Comparison of ENCODE assay signal across 20 cellular contexts in the genomic region with DNA sequence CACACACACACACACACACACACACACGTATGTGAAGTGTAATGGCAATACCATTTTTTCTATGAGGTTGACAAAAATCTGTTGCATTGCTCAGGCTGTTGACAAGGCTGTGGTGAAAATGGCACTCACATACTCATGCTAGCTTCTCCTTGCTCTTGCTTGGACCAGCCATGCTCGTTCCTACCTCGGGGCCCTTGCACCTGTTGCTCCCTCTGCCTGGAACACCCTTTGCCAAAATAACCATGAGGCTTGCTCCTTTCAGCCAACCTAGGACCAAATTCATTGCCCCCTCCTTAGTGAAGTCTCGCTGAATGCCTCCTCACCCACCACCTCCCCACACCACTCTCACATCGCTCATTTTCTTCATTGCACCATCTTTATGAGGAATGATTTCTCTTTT. TPM values are rescaled to one million over a fixed set of nuclear protein-coding genes. Genes with fewer than 3 reads are reported as not detected.
A peak's percentile ranks its signal among the peaks of the same experiment; 100 is the strongest.
DNase-seq lines count a peak whose midpoint lies in the region; ATAC-seq, FAIRE-seq and TF ChIP-seq lines count a peak whose summit lies in the region.
"Had no signal": no experiment of that assay in that cellular context is flagged by ENCODE, and none has a peak within 500 bp of the region (broad histone marks: within the 10 kb centered on the region; RNA-seq: fewer than 3 reads in every experiment).

No MANE protein-coding gene starts in this region.

- 50% methylated on average over 4 of the region's 5 CpGs for WGBS in K562 (ENCODE audit: insufficient coverage, low coverage, missing lambda C conversion rate)

- TF ChIP-seq RAD21 in K562 (CRISPR knock-in tag; conservative IDR thresholded peaks at IDR 0.05 in 1 of 2, IDR thresholded peaks at IDR 0.05 in 1 of 2) = no peak

- no peaks in the 10 kb centered on the region for H3K27me3 Mint-ChIP-seq in activated naive CD8-positive, alpha-beta T cell treated with anti-CD3 and anti-CD28 coated beads for 36 hours
- H3K27me3 Mint-ChIP-seq in activated naive CD8-positive, alpha-beta T cell treated with anti-CD3 and anti-CD28 coated beads, Interleukin-2, amount 50 U/mL, for 24 hours = no peaks in the 10 kb centered on the region
- H3K27me3 Mint-ChIP-seq: CD4-positive, alpha-beta T cell had no signal

- in situ Hi-C loops in K562 (cut with MboI) = no loop called here

- no peaks in the 10 kb centered on the region for H3K27me3 ChIP-seq in H7 (ENCODE audit: control insufficient read depth, insufficient read depth, low read length)
- no peaks in the 10 kb centered on the region for H3K27me3 ChIP-seq in K562 (ENCODE audit: control insufficient read depth in 2 of 2, insufficient read depth in 2 of 2, low read length in 2 of 2)

- POLR2A ChIA-PET in K562 (lab: Yijun Ruan, JAX) = interaction anchor here (0.6 to 1.4 kb wide), 2 partner anchors 11 to 237 kb away, joined by 5 to 8 read pairs; no protein-coding TSS in a partner anchor

- H3K4me3 ChIP-seq in H7 (ENCODE audit: insufficient read depth, low read depth, low read length) = no peak overlapping the region
- no peak overlapping the region for H3K4me3 ChIP-seq in K562

- no peak overlapping the region for H3K4me3 Mint-ChIP-seq in activated naive CD8-positive, alpha-beta T cell treated with anti-CD3 and anti-CD28 coated beads for 36 hours
- H3K4me3 Mint-ChIP-seq in activated naive CD8-positive, alpha-beta T cell treated with anti-CD3 and anti-CD28 coated beads, Interleukin-2, amount 50 U/mL, for 24 hours = no peak overlapping the region
- H3K4me3 Mint-ChIP-seq: CD4-positive, alpha-beta T cell; H9 had no signal

- no peak for TF ChIP-seq EP300 in K562 (IDR thresholded peaks at IDR 0.05; ENCODE audit: low read length)

- ATAC-seq in activated naive CD8-positive, alpha-beta T cell treated with anti-CD3 and anti-CD28 coated beads, Interleukin-2, amount 50 U/mL, for 24 hours = no peak
- ATAC-seq in K562 = no peak
- no peak for ATAC-seq in HG03196 (IDR thresholded peaks at IDR 0.05; ENCODE audit: unreplicated experiment)
- no peak for ATAC-seq in GM21737 (IDR thresholded peaks at IDR 0.05; ENCODE audit: unreplicated experiment)

- FAIRE-seq in K562 (lab: Jason Lieb, UNC) = peak; percentile 40
- FAIRE-seq: A204.1, D721Med had no signal

- no peak for TF ChIP-seq CTCF in K562 (IDR thresholded peaks at IDR 0.05 in 2 of 3, conservative IDR thresholded peaks at IDR 0.05 in 1 of 3; ENCODE audit: insufficient read depth in 2 of 3, low read depth in 1 of 3, low read length in 3 of 3)

- DNase-seq in activated naive CD8-positive, alpha-beta T cell treated with anti-CD3 and anti-CD28 coated beads for 36 hours = no peak
- DNase-seq in activated naive CD8-positive, alpha-beta T cell treated with anti-CD3 and anti-CD28 coated beads, Interleukin-2, amount 50 U/mL, for 24 hours = no peak
- DNase-seq in H7 (peak; percentile 6), K562 (ENCODE audit: extremely low read depth in 1 of 4, low spot score in 3 of 4) (no peak), AML-193 (lab: John Stamatoyannopoulos, UW) (no peak)
- DNase-seq: ACHN; Caco-2; CD4-positive, alpha-beta T cell; DMS79 treated with DMSO at 0.1 percent for 48 hours; GF-D8; GOT3; H9 had no signal

- H3K9me3 ChIP-seq in K562 (replicated peaks; ENCODE audit: control insufficient read depth, insufficient read depth, low read depth, low read length) = no peaks in the 10 kb centered on the region
- H3K9me3 ChIP-seq: Caco-2 had no signal

- intact Hi-C loops in K562 (cut with micrococcal nuclease) = no loop called here

- no peak overlapping the region for H3K27ac ChIP-seq in K562 (ENCODE audit: extremely low read depth, low read depth, low read length)
- H3K27ac ChIP-seq: C4-2B, KMS-11 had no signal

- peak overlapping the region; percentile 28 for H3K27ac Mint-ChIP-seq in activated naive CD8-positive, alpha-beta T cell treated with anti-CD3 and anti-CD28 coated beads for 36 hours
- no peak overlapping the region for H3K27ac Mint-ChIP-seq in activated naive CD8-positive, alpha-beta T cell treated with anti-CD3 and anti-CD28 coated beads, Interleukin-2, amount 50 U/mL, for 24 hours
- H3K27ac Mint-ChIP-seq: CD4-positive, alpha-beta T cell had no signal

- H3K4me2 ChIP-seq in K562 (ENCODE audit: insufficient read depth, low read length) = no peak overlapping the region
- H3K4me2 ChIP-seq: KMS-11 had no signal

- no peak overlapping the region for H2AFZ ChIP-seq in K562 (ENCODE audit: low read depth, low read length)

- no peaks in the 10 kb centered on the region for H4K20me1 ChIP-seq in K562 (replicated peaks; ENCODE audit: control insufficient read depth, insufficient read depth, low read length)

- no peaks in the 10 kb centered on the region; the same call in none of the 2 replicates for H3K36me3 ChIP-seq in H7 (replicated peaks; ENCODE audit: control insufficient read depth, insufficient read depth, low read length)
- H3K36me3 ChIP-seq in K562 (ENCODE audit: control insufficient read depth, insufficient read depth, low read length) = peaks cover 31% of the 10 kb centered on the region; the same call in 2 of the 3 replicates

- BruUV-seq in K562 (replicated peaks; lab: Mats Ljungman, UMichigan) = no TSS peak

- no peaks in the 10 kb centered on the region for H3K9me3 Mint-ChIP-seq in activated naive CD8-positive, alpha-beta T cell treated with anti-CD3 and anti-CD28 coated beads for 36 hours
- H3K9me3 Mint-ChIP-seq in activated naive CD8-positive, alpha-beta T cell treated with anti-CD3 and anti-CD28 coated beads, Interleukin-2, amount 50 U/mL, for 24 hours = no peaks in the 10 kb centered on the region
- H3K9me3 Mint-ChIP-seq: CD4-positive, alpha-beta T cell had no signal

- peaks cover 25% of the 10 kb centered on the region for H3K36me3 Mint-ChIP-seq in activated naive CD8-positive, alpha-beta T cell treated with anti-CD3 and anti-CD28 coated beads for 36 hours
- peaks cover 16% of the 10 kb centered on the region for H3K36me3 Mint-ChIP-seq in activated naive CD8-positive, alpha-beta T cell treated with anti-CD3 and anti-CD28 coated beads, Interleukin-2, amount 50 U/mL, for 24 hours (ENCODE audit: low read depth)

- H3K79me2 ChIP-seq in K562 (ENCODE audit: control insufficient read depth, insufficient read depth, low read length) = no peaks in the 10 kb centered on the region

- TF ChIP-seq POLR2A in K562 (conservative IDR thresholded peaks at IDR 0.05) = no peak

- H3K9me1 ChIP-seq in K562 (ENCODE audit: control insufficient read depth, insufficient read depth, low read length) = no peaks in the 10 kb centered on the region

- CTCF ChIA-PET in K562 (lab: Yijun Ruan, JAX; ENCODE audit: low intra/inter-chr PET ratio) = no interaction called here

- no peak overlapping the region for H3K9ac ChIP-seq in K562 (ENCODE audit: insufficient read depth in 1 of 2, low read depth in 2 of 2, low read length in 2 of 2)
- H3K9ac ChIP-seq: KMS-11 had no signal

- H3K4me1 ChIP-seq in K562 (replicated peaks in 1 of 2; ENCODE audit: control insufficient read depth in 2 of 2, insufficient read depth in 2 of 2, low read length in 2 of 2) = peaks cover 0 to 4% of the 10 kb centered on the region in 2 experiments; a peak in 3 of 5 replicates
- H3K4me1 ChIP-seq: Caco-2 had no signal

- H3K4me1 Mint-ChIP-seq in activated naive CD8-positive, alpha-beta T cell treated with anti-CD3 and anti-CD28 coated beads for 36 hours = peaks cover 4% of the 10 kb centered on the region
- no peaks in the 10 kb centered on the region for H3K4me1 Mint-ChIP-seq in activated naive CD8-positive, alpha-beta T cell treated with anti-CD3 and anti-CD28 coated beads, Interleukin-2, amount 50 U/mL, for 24 hours
- H3K4me1 Mint-ChIP-seq: H9 had no signal

RNA-seq across cellular contexts. Expression of gene SLC38A5, which starts 13.4 kb away (rescaled TPM):
- 100 to 1,000 TPM; 146 to 156 TPM for total RNA-seq in activated naive CD8-positive, alpha-beta T cell treated with anti-CD3 and anti-CD28 coated beads for 36 hours
- 44.0 and 65.0 TPM in 2 replicates for total RNA-seq in H7 (2014; rRNA removed; shearing (Covaris generic))
- 149 and 408 TPM in 2 replicates for total RNA-seq in K562 (2011; cell fraction: chromatin; rRNA removed; ENCODE audit: low replicate concordance)
- 510 and 535 TPM in 2 replicates for total RNA-seq in K562 (2011; cell fraction: nucleolus; rRNA removed)
- 308 and 339 TPM in 2 replicates for total RNA-seq in K562 (2011; cell fraction: nucleoplasm; rRNA removed)
- total RNA-seq in K562 (2014; rRNA removed) (142 and 201 TPM in 2 replicates), K562 (2014; rRNA removed; fragmentation: Illumina TruSeq; extraction: Trizol) (72.6 and 88.6 TPM in 2 replicates), K562 (2015; rRNA removed; fragmentation: Illumina TruSeq; extraction: Trizol) (128 and 129 TPM in 2 replicates), K562 (2021) (213 and 228 TPM in 2 replicates)
- polyA plus RNA-seq in K562 (2011; rRNA removed) (163 and 193 TPM in 2 replicates), K562 (2014; fragmentation: Illumina TruSeq; extraction: Trizol) (204 and 238 TPM in 2 replicates), K562 (2014; fragmentation: Nextera tagmentation; extraction: Ambion mirVana) (10 to 100 TPM in 1 of 2 experiments, 1 to 10 TPM in 1; 9.3 to 31.2 TPM), K562 (2014; rRNA removed) (199 and 251 TPM in 2 replicates)
- polyA plus RNA-seq in K562 (2011; cell fraction: cytosol; rRNA removed) = 284 and 627 TPM in 2 replicates
- 364 and 581 TPM in 2 replicates for polyA plus RNA-seq in K562 (2011; cell fraction: nucleus; rRNA removed)
- 62.8 and 197 TPM in 2 replicates for polyA plus RNA-seq in K562 (2012)
- polyA minus RNA-seq in K562 (2011; rRNA and poly(A)+ RNA removed) = 113 and 240 TPM in 2 replicates
- polyA minus RNA-seq in K562 (2011; cell fraction: cytosol; rRNA and poly(A)+ RNA removed) = 150 and 177 TPM in 2 replicates
- 42.9 and 49.0 TPM in 2 replicates for polyA minus RNA-seq in K562 (2011; cell fraction: nucleus; rRNA and poly(A)+ RNA removed)

RNA-seq across cellular contexts. Expression of gene FTSJ1, which starts 19.4 kb away (rescaled TPM):
- 10 to 100 TPM; 98.7 to 98.8 TPM for total RNA-seq in activated naive CD8-positive, alpha-beta T cell treated with anti-CD3 and anti-CD28 coated beads for 36 hours
- 72.2 and 85.5 TPM in 2 replicates for total RNA-seq in H7 (2014; rRNA removed; shearing (Covaris generic))
- total RNA-seq in K562 (2011; cell fraction: chromatin; rRNA removed; ENCODE audit: low replicate concordance) = 42.8 and 61.0 TPM in 2 replicates
- 58.9 and 60.7 TPM in 2 replicates for total RNA-seq in K562 (2011; cell fraction: nucleolus; rRNA removed)
- 41.1 and 41.9 TPM in 2 replicates for total RNA-seq in K562 (2011; cell fraction: nucleoplasm; rRNA removed)
- 87.2 and 121 TPM in 2 replicates for total RNA-seq in K562 (2014; rRNA removed)
- total RNA-seq in K562 (2014; rRNA removed; fragmentation: Illumina TruSeq; extraction: Trizol) = 54.7 and 60.1 TPM in 2 replicates
- total RNA-seq in K562 (2015; rRNA removed; fragmentation: Illumina TruSeq; extraction: Trizol) = 72.9 and 75.2 TPM in 2 replicates
- 85.0 and 87.3 TPM in 2 replicates for total RNA-seq in K562 (2021)
- polyA plus RNA-seq in K562 (2011; rRNA removed) = 51.4 and 53.1 TPM in 2 replicates
- polyA plus RNA-seq in K562 (2011; cell fraction: cytosol; rRNA removed) = 61.7 and 125 TPM in 2 replicates
- polyA plus RNA-seq in K562 (2011; cell fraction: nucleus; rRNA removed) = 119 and 153 TPM in 2 replicates
- 64.0 and 71.6 TPM in 2 replicates for polyA plus RNA-seq in K562 (2012)
- 95.6 and 109 TPM in 2 replicates for polyA plus RNA-seq in K562 (2014; fragmentation: Illumina TruSeq; extraction: Trizol)
- polyA plus RNA-seq in K562 (2014; fragmentation: Nextera tagmentation; extraction: Ambion mirVana) = 10 to 100 TPM; 12.2 to 17.4 TPM
- polyA plus RNA-seq in K562 (2014; rRNA removed) = 71.6 and 86.8 TPM in 2 replicates
- polyA minus RNA-seq in K562 (2011; rRNA and poly(A)+ RNA removed) = 18.1 and 25.3 TPM in 2 replicates
- polyA minus RNA-seq in K562 (2011; cell fraction: cytosol; rRNA and poly(A)+ RNA removed) = 28.1 and 30.3 TPM in 2 replicates
- polyA minus RNA-seq in K562 (2011; cell fraction: nucleus; rRNA and poly(A)+ RNA removed) = 33.3 and 33.4 TPM in 2 replicates

RNA-seq across cellular contexts. Expression of gene SSX4B, which starts 44.9 kb away (rescaled TPM):
- not detected for total RNA-seq in activated naive CD8-positive, alpha-beta T cell treated with anti-CD3 and anti-CD28 coated beads for 36 hours
- 0.26 TPM in 1 of 2 replicates, not detected in the other for total RNA-seq in H7 (2014; rRNA removed; shearing (Covaris generic))
- not detected in 2 replicates for total RNA-seq in K562 (2011; cell fraction: chromatin; rRNA removed; ENCODE audit: low replicate concordance)
- not detected in 2 replicates for total RNA-seq in K562 (2011; cell fraction: nucleolus; rRNA removed)
- 0.44 TPM in 1 of 2 replicates, not detected in the other for total RNA-seq in K562 (2011; cell fraction: nucleoplasm; rRNA removed)
- total RNA-seq in K562 (2014; rRNA removed) (not detected in 2 replicates), K562 (2014; rRNA removed; fragmentation: Illumina TruSeq; extraction: Trizol) (4.9 and 8.3 TPM in 2 replicates), K562 (2015; rRNA removed; fragmentation: Illumina TruSeq; extraction: Trizol) (4.2 and 6.0 TPM in 2 replicates), K562 (2021) (3.0 TPM in 2 replicates)
- polyA plus RNA-seq in K562 (2011; rRNA removed) (0.29 and 0.72 TPM in 2 replicates), K562 (2014; fragmentation: Illumina TruSeq; extraction: Trizol) (10.0 TPM in 1 of 2 replicates, not detected in the other), K562 (2014; fragmentation: Nextera tagmentation; extraction: Ambion mirVana) (1 to 10 TPM; 7.0 to 8.8 TPM), K562 (2014; rRNA removed) (4.2 TPM in 1 of 2 replicates, not detected in the other)
- polyA plus RNA-seq in K562 (2011; cell fraction: cytosol; rRNA removed) = 0.30 and 1.0 TPM in 2 replicates
- polyA plus RNA-seq in K562 (2011; cell fraction: nucleus; rRNA removed) = 0.35 TPM in 1 of 2 replicates, not detected in the other
- 6.7 and 27.6 TPM in 2 replicates for polyA plus RNA-seq in K562 (2012)
- 0.66 TPM in 1 of 2 replicates, not detected in the other for polyA minus RNA-seq in K562 (2011; rRNA and poly(A)+ RNA removed)
- polyA minus RNA-seq in K562 (2011; cell fraction: cytosol; rRNA and poly(A)+ RNA removed) = not detected in 2 replicates
- polyA minus RNA-seq in K562 (2011; cell fraction: nucleus; rRNA and poly(A)+ RNA removed) = not detected in 2 replicates
- total RNA-seq: Caco-2; CD4-positive, alpha-beta T cell; H9; HT-29 had no signal
- polyA plus RNA-seq: BJ had no signal

RNA-seq across cellular contexts. Expression of gene PORCN, which starts 52.2 kb away (rescaled TPM):
- total RNA-seq in activated naive CD8-positive, alpha-beta T cell treated with anti-CD3 and anti-CD28 coated beads for 36 hours = 10 to 100 TPM; 11.0 to 11.9 TPM
- 22.8 and 23.8 TPM in 2 replicates for total RNA-seq in H7 (2014; rRNA removed; shearing (Covaris generic))
- total RNA-seq in K562 (2011; cell fraction: chromatin; rRNA removed; ENCODE audit: low replicate concordance) = 9.4 and 19.6 TPM in 2 replicates
- 9.3 and 10.8 TPM in 2 replicates for total RNA-seq in K562 (2011; cell fraction: nucleolus; rRNA removed)
- total RNA-seq in K562 (2011; cell fraction: nucleoplasm; rRNA removed) = 15.0 and 18.6 TPM in 2 replicates
- total RNA-seq in K562 (2014; rRNA removed) (2.8 and 4.0 TPM in 2 replicates), K562 (2014; rRNA removed; fragmentation: Illumina TruSeq; extraction: Trizol) (1.9 and 2.0 TPM in 2 replicates), K562 (2015; rRNA removed; fragmentation: Illumina TruSeq; extraction: Trizol) (2.4 and 3.2 TPM in 2 replicates), K562 (2021) (4.4 and 4.7 TPM in 2 replicates)
- polyA plus RNA-seq in K562 (2011; rRNA removed) (3.7 and 6.9 TPM in 2 replicates), K562 (2014; fragmentation: Illumina TruSeq; extraction: Trizol) (4.5 and 4.8 TPM in 2 replicates), K562 (2014; fragmentation: Nextera tagmentation; extraction: Ambion mirVana) (under 1 TPM; 0.34 to 0.62 TPM), K562 (2014; rRNA removed) (5.1 TPM in 2 replicates)
- polyA plus RNA-seq in K562 (2011; cell fraction: cytosol; rRNA removed) = 7.0 and 12.1 TPM in 2 replicates
- polyA plus RNA-seq in K562 (2011; cell fraction: nucleus; rRNA removed) = 18.5 and 23.1 TPM in 2 replicates
- polyA plus RNA-seq in K562 (2012) = 5.0 and 7.8 TPM in 2 replicates
- 2.0 and 2.5 TPM in 2 replicates for polyA minus RNA-seq in K562 (2011; rRNA and poly(A)+ RNA removed)
- 4.1 and 8.1 TPM in 2 replicates for polyA minus RNA-seq in K562 (2011; cell fraction: cytosol; rRNA and poly(A)+ RNA removed)
- polyA minus RNA-seq in K562 (2011; cell fraction: nucleus; rRNA and poly(A)+ RNA removed) = 4.7 and 5.3 TPM in 2 replicates
